1 cellular context compared by ENCODE assay signal in the genomic region with DNA sequence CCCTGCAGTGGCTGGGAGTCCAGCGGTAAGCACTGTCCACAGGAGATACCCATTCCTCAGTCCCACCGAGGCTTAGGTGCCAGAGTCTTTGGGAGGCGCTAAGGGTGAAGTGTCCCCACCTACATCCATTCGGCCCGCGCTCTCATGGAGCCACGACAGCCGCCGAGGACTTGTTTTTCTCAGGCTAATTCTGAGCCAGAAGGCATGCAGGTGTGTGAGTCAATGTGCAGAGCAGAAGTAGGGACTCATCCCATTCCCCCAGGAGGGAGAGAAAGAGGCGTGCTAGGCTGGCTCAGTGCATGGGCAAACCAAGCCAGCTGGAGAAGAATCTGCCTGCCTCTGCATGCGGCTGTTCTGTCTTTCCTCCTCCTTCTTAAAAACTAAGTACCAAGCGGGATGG.
TF ChIP-seq lines count a peak whose summit lies in the region.

No MANE protein-coding gene starts in this region.

TF ChIP-seq in GM23338, 12 proteins besides CTCF, POLR2A, EP300 and RAD21 (continued from another document):
- TF ChIP-seq, protein P1, sequence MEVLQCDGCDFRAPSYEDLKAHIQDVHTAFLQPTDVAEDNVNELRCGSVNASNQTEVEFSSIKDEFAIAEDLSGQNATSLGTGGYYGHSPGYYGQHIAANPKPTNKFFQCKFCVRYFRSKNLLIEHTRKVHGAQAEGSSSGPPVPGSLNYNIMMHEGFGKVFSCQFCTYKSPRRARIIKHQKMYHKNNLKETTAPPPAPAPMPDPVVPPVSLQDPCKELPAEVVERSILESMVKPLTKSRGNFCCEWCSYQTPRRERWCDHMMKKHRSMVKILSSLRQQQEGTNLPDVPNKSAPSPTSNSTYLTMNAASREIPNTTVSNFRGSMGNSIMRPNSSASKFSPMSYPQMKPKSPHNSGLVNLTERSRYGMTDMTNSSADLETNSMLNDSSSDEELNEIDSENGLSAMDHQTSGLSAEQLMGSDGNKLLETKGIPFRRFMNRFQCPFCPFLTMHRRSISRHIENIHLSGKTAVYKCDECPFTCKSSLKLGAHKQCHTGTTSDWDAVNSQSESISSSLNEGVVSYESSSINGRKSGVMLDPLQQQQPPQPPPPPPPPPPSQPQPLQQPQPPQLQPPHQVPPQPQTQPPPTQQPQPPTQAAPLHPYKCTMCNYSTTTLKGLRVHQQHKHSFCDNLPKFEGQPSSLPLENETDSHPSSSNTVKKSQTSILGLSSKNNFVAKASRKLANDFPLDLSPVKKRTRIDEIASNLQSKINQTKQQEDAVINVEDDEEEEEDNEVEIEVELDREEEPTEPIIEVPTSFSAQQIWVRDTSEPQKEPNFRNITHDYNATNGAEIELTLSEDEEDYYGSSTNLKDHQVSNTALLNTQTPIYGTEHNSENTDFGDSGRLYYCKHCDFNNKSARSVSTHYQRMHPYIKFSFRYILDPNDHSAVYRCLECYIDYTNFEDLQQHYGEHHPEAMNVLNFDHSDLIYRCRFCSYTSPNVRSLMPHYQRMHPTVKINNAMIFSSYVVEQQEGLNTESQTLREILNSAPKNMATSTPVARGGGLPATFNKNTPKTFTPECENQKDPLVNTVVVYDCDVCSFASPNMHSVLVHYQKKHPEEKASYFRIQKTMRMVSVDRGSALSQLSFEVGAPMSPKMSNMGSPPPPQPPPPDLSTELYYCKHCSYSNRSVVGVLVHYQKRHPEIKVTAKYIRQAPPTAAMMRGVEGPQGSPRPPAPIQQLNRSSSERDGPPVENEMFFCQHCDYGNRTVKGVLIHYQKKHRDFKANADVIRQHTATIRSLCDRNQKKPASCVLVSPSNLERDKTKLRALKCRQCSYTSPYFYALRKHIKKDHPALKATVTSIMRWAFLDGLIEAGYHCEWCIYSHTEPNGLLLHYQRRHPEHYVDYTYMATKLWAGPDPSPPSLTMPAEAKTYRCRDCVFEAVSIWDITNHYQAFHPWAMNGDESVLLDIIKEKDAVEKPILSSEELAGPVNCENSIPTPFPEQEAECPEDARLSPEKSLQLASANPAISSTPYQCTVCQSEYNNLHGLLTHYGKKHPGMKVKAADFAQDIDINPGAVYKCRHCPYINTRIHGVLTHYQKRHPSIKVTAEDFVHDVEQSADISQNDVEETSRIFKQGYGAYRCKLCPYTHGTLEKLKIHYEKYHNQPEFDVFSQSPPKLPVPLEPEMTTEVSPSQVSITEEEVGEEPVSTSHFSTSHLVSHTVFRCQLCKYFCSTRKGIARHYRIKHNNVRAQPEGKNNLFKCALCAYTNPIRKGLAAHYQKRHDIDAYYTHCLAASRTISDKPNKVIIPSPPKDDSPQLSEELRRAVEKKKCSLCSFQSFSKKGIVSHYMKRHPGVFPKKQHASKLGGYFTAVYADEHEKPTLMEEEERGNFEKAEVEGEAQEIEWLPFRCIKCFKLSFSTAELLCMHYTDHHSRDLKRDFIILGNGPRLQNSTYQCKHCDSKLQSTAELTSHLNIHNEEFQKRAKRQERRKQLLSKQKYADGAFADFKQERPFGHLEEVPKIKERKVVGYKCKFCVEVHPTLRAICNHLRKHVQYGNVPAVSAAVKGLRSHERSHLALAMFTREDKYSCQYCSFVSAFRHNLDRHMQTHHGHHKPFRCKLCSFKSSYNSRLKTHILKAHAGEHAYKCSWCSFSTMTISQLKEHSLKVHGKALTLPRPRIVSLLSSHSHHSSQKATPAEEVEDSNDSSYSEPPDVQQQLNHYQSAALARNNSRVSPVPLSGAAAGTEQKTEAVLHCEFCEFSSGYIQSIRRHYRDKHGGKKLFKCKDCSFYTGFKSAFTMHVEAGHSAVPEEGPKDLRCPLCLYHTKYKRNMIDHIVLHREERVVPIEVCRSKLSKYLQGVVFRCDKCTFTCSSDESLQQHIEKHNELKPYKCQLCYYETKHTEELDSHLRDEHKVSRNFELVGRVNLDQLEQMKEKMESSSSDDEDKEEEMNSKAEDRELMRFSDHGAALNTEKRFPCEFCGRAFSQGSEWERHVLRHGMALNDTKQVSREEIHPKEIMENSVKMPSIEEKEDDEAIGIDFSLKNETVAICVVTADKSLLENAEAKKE (CRISPR knock-in tag; IDR thresholded peaks at IDR 0.05), result no peak
- TF ChIP-seq EZH2 (IDR thresholded peaks at IDR 0.05; ENCODE audit: low read depth, unreplicated experiment), result no peak
- no peak for TF ChIP-seq POLR2AphosphoS5 (IDR thresholded peaks at IDR 0.05; ENCODE audit: low read depth)
- no peak for TF ChIP-seq CREB1 (CRISPR knock-in tag; IDR thresholded peaks at IDR 0.05; ENCODE audit: low read depth)
- no peak for TF ChIP-seq ZNF331 (CRISPR knock-in tag; IDR thresholded peaks at IDR 0.05; ENCODE audit: low read depth)
